In genomic region chr22:19708323-19709011, GRCh38 we compare ENCODE assay signal across 1 cellular context.
TF ChIP-seq lines count a peak whose summit lies in the region.

No MANE protein-coding gene starts in this region.

TF ChIP-seq in K562, 482 proteins besides CTCF, POLR2A, EP300 and RAD21:
- TF ChIP-seq EGR1 (conservative IDR thresholded peaks at IDR 0.05) (peak; percentile 83), ARID3A (IDR thresholded peaks at IDR 0.05; ENCODE audit: borderline replicate concordance, low read depth, low read length) (no peak), MLLT1 (IDR thresholded peaks at IDR 0.05) (no peak), ATF4 (CRISPR knock-in tag; IDR thresholded peaks at IDR 0.05) (no peak), PPARD (CRISPR knock-in tag; IDR thresholded peaks at IDR 0.05) (no peak), UBTF (IDR thresholded peaks at IDR 0.05; ENCODE audit: borderline replicate concordance in 1 of 2, low read depth in 2 of 2, low read length in 2 of 2) (peak in 1 of 2 experiments; percentile 42; a peak in 1 of 4 replicates), CHD2 (IDR thresholded peaks at IDR 0.05; ENCODE audit: low read depth, low read length) (no peak), ZNF699 (CRISPR knock-in tag; IDR thresholded peaks at IDR 0.05; ENCODE audit: insufficient replicate concordance) (peak; percentile 19), FOXA1 (IDR thresholded peaks at IDR 0.05; ENCODE audit: borderline replicate concordance) (no peak), ATF3 (IDR thresholded peaks at IDR 0.05) (no peak), ATF3 (CRISPR knock-in tag; conservative IDR thresholded peaks at IDR 0.05) (no peak), ZC3H4 (CRISPR knock-in tag; IDR thresholded peaks at IDR 0.05; ENCODE audit: borderline replicate concordance) (no peak), PTBP1 (IDR thresholded peaks at IDR 0.05; ENCODE audit: low read depth, low read length) (0 out of 2 replicates have a peak, but pooled peaks have one; percentile 14), NONO (IDR thresholded peaks at IDR 0.05; ENCODE audit: low read depth in 2 of 2, low read length in 1 of 2) (no peak), STAT6 (CRISPR knock-in tag; IDR thresholded peaks at IDR 0.05) (peak; percentile 69; the same call in 1 of the 2 replicates), RUNX1 (IDR thresholded peaks at IDR 0.05; ENCODE audit: low read depth) (peak; percentile 18; the same call in 1 of the 2 replicates), SFPQ (IDR thresholded peaks at IDR 0.05; ENCODE audit: low read depth, low read length) (no peak), ZSCAN29 (IDR thresholded peaks at IDR 0.05) (no peak), ZNF639 (CRISPR knock-in tag; conservative IDR thresholded peaks at IDR 0.05 in 1 of 2, IDR thresholded peaks at IDR 0.05 in 1 of 2) (0 out of 4 replicates have a peak, but pooled peaks of 1 of the 2 experiments have one; percentile 14), SMAD3 (CRISPR knock-in tag; conservative IDR thresholded peaks at IDR 0.05) (no peak), THAP12 (CRISPR knock-in tag; IDR thresholded peaks at IDR 0.05) (peak; percentile 36; the same call in 1 of the 2 replicates), CHD1 (IDR thresholded peaks at IDR 0.05; ENCODE audit: low read length) (no peak), AFF4 (CRISPR knock-in tag; IDR thresholded peaks at IDR 0.05) (no peak), TFAM (CRISPR knock-in tag; conservative IDR thresholded peaks at IDR 0.05) (no peak), RBM14 (IDR thresholded peaks at IDR 0.05; ENCODE audit: borderline replicate concordance, insufficient read depth, low read depth, low read length) (0 out of 2 replicates have a peak, but pooled peaks have one; percentile 65), ETV1 (tag; conservative IDR thresholded peaks at IDR 0.05; ENCODE audit: low read depth) (no peak), POLR2B (IDR thresholded peaks at IDR 0.05; ENCODE audit: low read depth, partially characterized antibody) (no peak), KAT8 (IDR thresholded peaks at IDR 0.05; ENCODE audit: low read depth) (no peak), MCM3 (IDR thresholded peaks at IDR 0.05) (no peak), E2F4 (CRISPR knock-in tag; IDR thresholded peaks at IDR 0.05; ENCODE audit: low read depth) (no peak), YY1 (IDR thresholded peaks at IDR 0.05; ENCODE audit: borderline replicate concordance in 1 of 3, control insufficient read depth in 1 of 3, extremely low read depth in 1 of 3, insufficient read depth in 3 of 3, insufficient read length in 1 of 3, insufficient replicate concordance in 2 of 3, low read depth in 1 of 3, low read length in 2 of 3) (peak in 1 of 3 experiments; percentile 2)
